Comparison of ENCODE assay signal across 8 cellular contexts in the genomic region with DNA sequence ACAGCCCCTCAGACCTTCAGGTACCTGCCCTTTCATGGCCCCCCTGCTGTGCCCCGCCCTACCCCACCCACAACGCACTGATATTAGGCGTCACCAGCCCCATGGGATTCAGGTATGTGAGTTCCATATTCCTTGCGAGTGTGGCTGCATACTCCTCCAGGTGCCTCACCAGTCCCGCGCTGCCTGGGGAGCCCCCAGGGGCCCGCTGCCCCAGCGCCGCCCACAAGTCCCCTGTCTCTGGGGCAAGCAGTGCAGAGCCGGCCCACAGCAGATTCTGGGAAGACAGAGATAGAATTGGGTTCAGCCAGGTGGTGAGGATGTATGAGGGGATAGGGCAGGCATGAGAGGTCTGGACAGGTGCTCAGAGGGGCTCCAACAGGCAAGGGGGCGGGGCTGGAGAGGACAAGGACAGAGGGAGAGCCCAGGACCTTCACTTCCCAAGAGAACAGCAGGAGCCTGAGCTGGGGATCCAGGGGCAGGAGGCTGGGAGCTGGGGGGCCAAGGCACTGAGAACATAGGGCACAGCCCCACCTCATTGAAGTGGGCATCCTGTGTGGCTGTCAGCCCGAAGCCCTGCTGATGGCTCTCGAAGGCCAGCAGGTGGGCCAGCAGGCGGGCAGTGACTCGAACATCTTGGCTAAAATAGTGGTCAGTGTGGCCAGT.
"Had no signal": no experiment of that assay in that cellular context is flagged by ENCODE, and none has a peak within 500 bp of the region (broad histone marks: within the 10 kb centered on the region; RNA-seq: fewer than 3 reads in every experiment).

No MANE protein-coding gene starts in this region.

- H3K27ac ChIP-seq: GM23248 had no signal

- DNase-seq: GM23248, GOT3, H7, H9, HCEC 1CT, HFFc6 had no signal

- ATAC-seq: GM23338, HCT116 had no signal
